37 cellular contexts compared by ENCODE assay signal in the genomic region with DNA sequence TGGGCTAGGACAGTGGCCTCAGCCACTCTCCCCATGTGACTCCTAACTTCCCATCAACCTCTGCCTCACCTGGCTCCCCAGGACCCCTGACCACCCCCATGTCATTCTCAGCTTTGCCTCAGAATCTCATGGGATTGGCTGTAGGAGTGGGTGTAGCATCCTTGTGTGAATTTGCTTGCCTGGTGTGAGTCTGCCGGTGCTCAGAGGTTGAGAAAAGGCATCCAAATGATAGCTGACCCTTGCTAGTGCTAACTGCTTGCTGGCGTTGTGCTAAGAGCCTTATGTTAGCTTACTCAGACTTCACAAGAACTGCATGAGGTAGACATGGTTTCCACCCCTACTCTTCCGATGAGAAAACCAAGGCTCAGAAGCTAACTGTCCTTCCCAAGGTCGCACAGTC.
"Had no signal": no experiment of that assay in that cellular context is flagged by ENCODE, and none has a peak within 500 bp of the region (broad histone marks: within the 10 kb centered on the region; RNA-seq: fewer than 3 reads in every experiment).

No MANE protein-coding gene starts in this region.

- H3K9me3 ChIP-seq: adrenal gland, body of pancreas, breast epithelium had no signal

- H3K4me3 ChIP-seq: adrenal gland, body of pancreas, breast epithelium had no signal

- DNase-seq: activated B cell treated with CpG ODN at 0.5 μM for 24 hours; activated CD4-positive, alpha-beta memory T cell treated with anti-CD3 and anti-CD28 coated beads for 36 hours; activated CD4-positive, alpha-beta T cell treated with anti-CD3 and anti-CD28 coated beads for 4 hours; activated CD4-positive, alpha-beta T cell treated with anti-CD3 and anti-CD28 coated beads, Interleukin-2, amount 10 ng/mL, durations not matched to agents 24 days and 14 days; activated CD4-positive, alpha-beta T cell treated with anti-CD3 and anti-CD28 coated beads, Interleukin-2, amount 50 U/mL, for 1 hour; activated CD4-positive, alpha-beta T cell treated with anti-CD3 and anti-CD28 coated beads, Interleukin-2, amount 50 U/mL, for 4 hours; activated CD4-positive, CD25-positive, alpha-beta regulatory T cell treated with anti-CD3 and anti-CD28 coated beads, Interleukin-2, amount 50 U/mL, for 72 hours; activated CD8-positive, alpha-beta memory T cell treated with anti-CD3 and anti-CD28 coated beads, Interleukin-2, amount 50 U/mL, for 4 hours; activated CD8-positive, alpha-beta T cell treated with anti-CD3 and anti-CD28 coated beads for 36 hours; activated effector memory CD4-positive, alpha-beta T cell treated with anti-CD3 and anti-CD28 coated beads, Interleukin-2, amount 50 U/mL, for 16 hours; activated gamma-delta T cell treated with Interleukin-2 at 50 U/mL for 16 hours; activated naive CD4-positive, alpha-beta T cell; activated naive CD4-positive, alpha-beta T cell treated with anti-CD3 and anti-CD28 coated beads for 36 hours; activated naive CD4-positive, alpha-beta T cell treated with anti-CD3 and anti-CD28 coated beads, Interleukin-2, amount 50 U/mL, for 16 hours; activated naive CD8-positive, alpha-beta T cell treated with anti-CD3 and anti-CD28 coated beads for 36 hours; activated T-cell treated with anti-CD3 and anti-CD28 coated beads for 4 hours; activated T-cell treated with anti-CD3 and anti-CD28 coated beads, Interleukin-2, amount 50 U/mL, for 1 hour; activated T-cell treated with anti-CD3 and anti-CD28 coated beads, Interleukin-2, amount 50 U/mL, for 4 hours; activated T-cell treated with anti-CD3 and anti-CD28 coated beads, Interleukin-2, amount 50 U/mL, for 72 hours; adrenal gland; amniotic stem cell; aorta; body of pancreas; brain microvascular endothelial cell; caudate nucleus; cerebellar nuclear complex; T-helper 1 cell; T-helper 2 cell; T-helper 9 cell had no signal

- ATAC-seq: activated CD8-positive, alpha-beta T cell treated with anti-CD3 and anti-CD28 coated beads for 36 hours; activated naive CD4-positive, alpha-beta T cell treated with anti-CD3 and anti-CD28 coated beads, Interleukin-2, amount 50 U/mL, for 72 hours; activated T-cell treated with anti-CD3 and anti-CD28 coated beads, Interleukin-2, amount 50 U/mL, for 4 hours; activated T-cell treated with anti-CD3 and anti-CD28 coated beads, Interleukin-2, amount 50 U/mL, for 72 hours; activated T-helper 17 cell treated with anti-CD3 and anti-CD28 coated beads, Interleukin-2, amount 50 U/mL, for 72 hours; body of pancreas had no signal

- H3K27ac ChIP-seq: adrenal gland, body of pancreas, brain microvascular endothelial cell, breast epithelium, VCaP had no signal

- H3K27ac Mint-ChIP-seq: activated B cell treated with CpG ODN at 0.5 μM for 24 hours; activated CD4-positive, alpha-beta memory T cell treated with anti-CD3 and anti-CD28 coated beads for 36 hours; activated CD4-positive, alpha-beta T cell treated with anti-CD3 and anti-CD28 coated beads, Interleukin-2, amount 10 ng/mL, durations not matched to agents 24 days and 14 days; activated CD8-positive, alpha-beta T cell treated with anti-CD3 and anti-CD28 coated beads for 36 hours; activated naive CD4-positive, alpha-beta T cell treated with anti-CD3 and anti-CD28 coated beads for 36 hours; activated naive CD4-positive, alpha-beta T cell treated with anti-CD3 and anti-CD28 coated beads, Interleukin-2, amount 50 U/mL, for 72 hours; activated naive CD8-positive, alpha-beta T cell treated with anti-CD3 and anti-CD28 coated beads for 36 hours; activated T-cell treated with anti-CD3 and anti-CD28 coated beads, Interleukin-2, amount 50 U/mL, for 72 hours; activated T-helper 1 cell treated with anti-CD3 and anti-CD28 coated beads, Interleukin-12 subunit alpha, Interleukin-12 subunit beta, Interleukin-2, Interleukin-4 antibody, amounts not matched to agents 30 ng/mL and 10 ng/mL and 1 ng/mL, durations not matched to agents 14 hours and 24 hours and 36 hours; activated T-helper 17 cell treated with anti-CD3 and anti-CD28 coated beads, Interleukin-2, amount 50 U/mL, for 72 hours; T-helper 1 cell treated with Interleukin-12 subunit alpha and Interleukin-12 subunit beta and Interleukin-4 antibody, amounts not matched to agents 30 μg/mL and 1 μg/mL, for 36 hours; T-helper 2 cell treated with Interferon-gamma antibody and Interleukin-4, amounts not matched to agents 5 μg/mL and 100 μg/mL, for 36 hours had no signal

- H3K4me1 ChIP-seq: adrenal gland, body of pancreas, breast epithelium had no signal

- H3K9me3 Mint-ChIP-seq: activated B cell treated with CpG ODN at 0.5 μM for 24 hours; activated CD4-positive, alpha-beta memory T cell treated with anti-CD3 and anti-CD28 coated beads for 36 hours; activated CD4-positive, alpha-beta T cell treated with anti-CD3 and anti-CD28 coated beads, Interleukin-2, amount 10 ng/mL, durations not matched to agents 24 days and 14 days; activated CD8-positive, alpha-beta T cell treated with anti-CD3 and anti-CD28 coated beads for 36 hours; activated naive CD4-positive, alpha-beta T cell treated with anti-CD3 and anti-CD28 coated beads for 36 hours; activated naive CD4-positive, alpha-beta T cell treated with anti-CD3 and anti-CD28 coated beads, Interleukin-2, amount 50 U/mL, for 72 hours; activated naive CD8-positive, alpha-beta T cell treated with anti-CD3 and anti-CD28 coated beads for 36 hours; activated T-cell treated with anti-CD3 and anti-CD28 coated beads, Interleukin-2, amount 50 U/mL, for 4 hours; activated T-cell treated with anti-CD3 and anti-CD28 coated beads, Interleukin-2, amount 50 U/mL, for 72 hours; activated T-helper 1 cell treated with anti-CD3 and anti-CD28 coated beads, Interleukin-12 subunit alpha, Interleukin-12 subunit beta, Interleukin-2, Interleukin-4 antibody, amounts not matched to agents 30 ng/mL and 10 ng/mL and 1 ng/mL, durations not matched to agents 14 hours and 24 hours and 36 hours; activated T-helper 17 cell treated with anti-CD3 and anti-CD28 coated beads, Interleukin-2, amount 50 U/mL, for 72 hours; central memory CD8-positive, alpha-beta T cell; T-helper 1 cell treated with Interleukin-12 subunit alpha and Interleukin-12 subunit beta and Interleukin-4 antibody, amounts not matched to agents 30 μg/mL and 1 μg/mL, for 36 hours; T-helper 2 cell treated with Interferon-gamma antibody and Interleukin-4, amounts not matched to agents 5 μg/mL and 100 μg/mL, for 36 hours had no signal

- H3K36me3 Mint-ChIP-seq: activated CD4-positive, alpha-beta memory T cell treated with anti-CD3 and anti-CD28 coated beads for 36 hours; activated naive CD4-positive, alpha-beta T cell treated with anti-CD3 and anti-CD28 coated beads, Interleukin-2, amount 50 U/mL, for 72 hours; activated naive CD8-positive, alpha-beta T cell treated with anti-CD3 and anti-CD28 coated beads for 36 hours had no signal

- H3K36me3 ChIP-seq: adrenal gland, brain microvascular endothelial cell, breast epithelium had no signal

- H3K27me3 ChIP-seq: body of pancreas, brain microvascular endothelial cell, breast epithelium had no signal

- H3K4me1 Mint-ChIP-seq: activated B cell treated with CpG ODN at 0.5 μM for 24 hours; activated CD4-positive, alpha-beta T cell treated with anti-CD3 and anti-CD28 coated beads, Interleukin-2, amount 10 ng/mL, durations not matched to agents 24 days and 14 days; activated naive CD8-positive, alpha-beta T cell treated with anti-CD3 and anti-CD28 coated beads for 36 hours; activated T-helper 17 cell treated with anti-CD3 and anti-CD28 coated beads, Interleukin-2, amount 50 U/mL, for 72 hours; central memory CD8-positive, alpha-beta T cell had no signal

- H3K4me3 Mint-ChIP-seq: activated B cell treated with CpG ODN at 0.5 μM for 24 hours; activated CD4-positive, alpha-beta memory T cell treated with anti-CD3 and anti-CD28 coated beads for 36 hours; activated CD4-positive, alpha-beta T cell treated with anti-CD3 and anti-CD28 coated beads, Interleukin-2, amount 10 ng/mL, durations not matched to agents 24 days and 14 days; activated CD8-positive, alpha-beta T cell treated with anti-CD3 and anti-CD28 coated beads for 36 hours; activated naive CD4-positive, alpha-beta T cell treated with anti-CD3 and anti-CD28 coated beads for 36 hours; activated naive CD8-positive, alpha-beta T cell treated with anti-CD3 and anti-CD28 coated beads for 36 hours; activated T-cell treated with anti-CD3 and anti-CD28 coated beads, Interleukin-2, amount 50 U/mL, for 4 hours; activated T-cell treated with anti-CD3 and anti-CD28 coated beads, Interleukin-2, amount 50 U/mL, for 72 hours; activated T-helper 1 cell treated with anti-CD3 and anti-CD28 coated beads, Interleukin-12 subunit alpha, Interleukin-12 subunit beta, Interleukin-2, Interleukin-4 antibody, amounts not matched to agents 30 ng/mL and 10 ng/mL and 1 ng/mL, durations not matched to agents 14 hours and 24 hours and 36 hours; activated T-helper 17 cell treated with anti-CD3 and anti-CD28 coated beads, Interleukin-2, amount 50 U/mL, for 72 hours; central memory CD8-positive, alpha-beta T cell; T-helper 1 cell treated with Interleukin-12 subunit alpha and Interleukin-12 subunit beta and Interleukin-4 antibody, amounts not matched to agents 30 μg/mL and 1 μg/mL, for 36 hours; T-helper 2 cell treated with Interferon-gamma antibody and Interleukin-4, amounts not matched to agents 5 μg/mL and 100 μg/mL, for 36 hours had no signal
